Comparison of ENCODE assay signal across 1 cellular context in the genomic region with DNA sequence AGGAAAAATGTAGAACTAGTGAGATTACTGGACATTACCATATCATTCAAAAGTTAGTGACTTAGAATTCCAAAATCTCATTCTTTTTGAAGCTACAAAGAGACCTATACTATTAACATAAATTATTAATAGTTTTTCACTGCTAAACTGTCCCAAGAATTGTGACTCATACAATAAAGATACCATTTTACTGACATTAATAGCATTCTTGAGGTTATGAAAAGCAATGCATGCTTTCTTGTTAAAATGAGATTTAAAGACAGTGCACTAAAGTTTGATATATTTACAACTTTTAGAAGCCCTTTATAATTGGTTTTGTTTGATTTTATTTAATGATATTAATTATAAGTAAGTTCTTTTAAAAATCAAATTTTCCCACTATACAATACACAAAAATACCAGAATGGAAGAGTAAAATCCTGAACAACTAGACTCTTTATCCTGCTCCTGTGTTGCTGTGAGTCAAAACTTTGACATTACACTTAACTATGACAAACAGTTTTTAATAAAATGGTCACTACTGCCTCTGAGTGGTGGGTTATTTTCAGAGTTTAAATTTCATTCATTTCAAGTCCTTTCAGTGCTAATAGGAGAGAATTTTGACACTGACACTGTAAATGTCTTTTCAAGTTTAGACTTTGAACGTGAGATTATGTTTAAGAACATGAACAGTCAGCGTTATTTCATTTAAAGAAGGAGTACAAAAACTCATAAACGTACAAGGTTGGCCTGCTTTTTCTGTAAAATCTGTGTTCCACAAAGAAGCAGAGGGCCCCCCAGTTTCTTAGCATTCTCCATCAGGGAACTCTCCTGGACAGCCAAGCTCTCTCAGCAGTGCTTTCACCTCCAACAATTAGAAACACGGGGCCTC.
TF ChIP-seq lines count a peak whose summit lies in the region.

No MANE protein-coding gene starts in this region.

TF ChIP-seq in SK-N-SH, 30 proteins besides CTCF, POLR2A, EP300 and RAD21:
- no peak for TF ChIP-seq SIN3A (IDR thresholded peaks at IDR 0.05; ENCODE audit: borderline replicate concordance, low read depth, low read length)
- TF ChIP-seq NFIC (IDR thresholded peaks at IDR 0.05; ENCODE audit: borderline replicate concordance), result no peak
- no peak for TF ChIP-seq GATA2 (CRISPR knock-in tag; IDR thresholded peaks at IDR 0.05)
- peak; percentile 60 for TF ChIP-seq JUND (IDR thresholded peaks at IDR 0.05)
- TF ChIP-seq FOXM1 (IDR thresholded peaks at IDR 0.05; ENCODE audit: low read depth), result no peak
- no peak for TF ChIP-seq RFX5 (IDR thresholded peaks at IDR 0.05; ENCODE audit: low read length)
- TF ChIP-seq PBX3 (IDR thresholded peaks at IDR 0.05), result peak; percentile 46; the same call in 1 of the 2 replicates
- TF ChIP-seq YY1 (IDR thresholded peaks at IDR 0.05; ENCODE audit: low read depth), result no peak
- TF ChIP-seq TEAD4 (IDR thresholded peaks at IDR 0.05; ENCODE audit: borderline replicate concordance, insufficient read depth), result 0 out of 2 replicates have a peak, but pooled peaks have one; percentile 39
- TF ChIP-seq FOSL2 (IDR thresholded peaks at IDR 0.05; ENCODE audit: borderline replicate concordance, low read depth), result peak; percentile 30; the same call in 1 of the 2 replicates
- TF ChIP-seq TCF12 (IDR thresholded peaks at IDR 0.05), result peak; percentile 56
TF ChIP-seq in SK-N-SH: peak in this region for 5.
